In genomic region chr6:163956571-163957407, GRCh38 we compare ENCODE assay signal across 8 cellular contexts.
DNase-seq lines count a peak whose midpoint lies in the region; ATAC-seq lines count a peak whose summit lies in the region.

No MANE protein-coding gene starts in this region.

- ATAC-seq in GM18519 (IDR thresholded peaks at IDR 0.05; ENCODE audit: low FRiP score, unreplicated experiment) (peak; percentile 96), HG03025 (IDR thresholded peaks at IDR 0.05; ENCODE audit: low FRiP score, unreplicated experiment) (peak; percentile 91), left lobe of liver (peak; percentile 100)
- no peak for ATAC-seq in central memory CD8-positive, alpha-beta T cell (replicated peaks; ENCODE audit: extremely low read depth, poor library complexity, severe bottlenecking)

- H3K27ac Mint-ChIP-seq in central memory CD8-positive, alpha-beta T cell (ENCODE audit: low read depth): no peak overlapping the region

- H3K9me3 Mint-ChIP-seq in central memory CD8-positive, alpha-beta T cell: no peaks in the 10 kb centered on the region

- H3K4me3 Mint-ChIP-seq in central memory CD8-positive, alpha-beta T cell: no peak overlapping the region

- H3K4me1 Mint-ChIP-seq in central memory CD8-positive, alpha-beta T cell: no peaks in the 10 kb centered on the region

- H3K36me3 Mint-ChIP-seq in central memory CD8-positive, alpha-beta T cell (ENCODE audit: insufficient read depth): peaks cover 3% of the 10 kb centered on the region

- DNase-seq in AG08395 (ENCODE audit: low spot score) (peak; percentile 87), NCI-H2171 (lab: John Stamatoyannopoulos, UW) (peak; percentile 13), left lobe of liver (ENCODE audit: low spot score) (peak; percentile 86)
- DNase-seq in activated CD4-positive, CD25-positive, alpha-beta regulatory T cell (lab: John Stamatoyannopoulos, UW): peak; percentile 5 to 12 (median 8)
- DNase-seq in central memory CD8-positive, alpha-beta T cell (ENCODE audit: low spot score in 2 of 2): peak; percentile 18 to 33
- peak; percentile 29 to 35 (median 34) for DNase-seq in stimulated activated CD4-positive, alpha-beta T cell treated with anti-CD3 and anti-CD28 coated beads, TNF-alpha, amount 100 ng/mL, for 48 hours (ENCODE audit: low read depth in 3 of 3)

- peaks cover 56% of the 10 kb centered on the region for H3K27me3 Mint-ChIP-seq in central memory CD8-positive, alpha-beta T cell

Comparison
In these comparisons a context has a peak if more than half of its experiments do, and no peak if none do; other contexts are left out.
1. DNase-seq: peak in every context shown above with its lines; median percentile 87 in AG08395; 86 in left lobe of liver; 34 in stimulated activated CD4-positive, alpha-beta T cell treated with anti-CD3 and anti-CD28 coated beads, TNF-alpha, amount 100 ng/mL, for 48 hours; 26 in central memory CD8-positive, alpha-beta T cell; 13 in NCI-H2171; 8 in activated CD4-positive, CD25-positive, alpha-beta regulatory T cell.